In genomic region chr9:109977521-109977920, GRCh38 we compare ENCODE assay signal across 15 cellular contexts.
"Had no signal": no experiment of that assay in that cellular context is flagged by ENCODE, and none has a peak within 500 bp of the region (broad histone marks: within the 10 kb centered on the region; RNA-seq: fewer than 3 reads in every experiment).

No MANE protein-coding gene starts in this region.

- H3K36me3 Mint-ChIP-seq: T-cell had no signal

- H3K4me3 Mint-ChIP-seq: activated CD8-positive, alpha-beta T cell treated with anti-CD3 and anti-CD28 coated beads for 36 hours; neural crest cell; T-cell; type B pancreatic cell had no signal

- H3K27ac Mint-ChIP-seq: activated CD8-positive, alpha-beta T cell treated with anti-CD3 and anti-CD28 coated beads for 36 hours; type B pancreatic cell had no signal

- ATAC-seq: activated CD8-positive, alpha-beta T cell treated with anti-CD3 and anti-CD28 coated beads for 36 hours; heart right ventricle; T-cell had no signal

- DNase-seq: activated CD8-positive, alpha-beta T cell treated with anti-CD3 and anti-CD28 coated beads for 36 hours; cortex of kidney; effector memory CD4-positive, alpha-beta T cell; esophagus squamous epithelium; heart right ventricle; kidney glomerular epithelial cell; left ventricle myocardium inferior; mammary epithelial cell; SHP77 treated with DMSO at 0.1 percent for 48 hours; SK-N-SH; T-cell; T1000; testis had no signal

- H3K27me3 Mint-ChIP-seq: activated CD8-positive, alpha-beta T cell treated with anti-CD3 and anti-CD28 coated beads for 36 hours; T-cell; type B pancreatic cell had no signal
